28 cellular contexts compared by ENCODE assay signal in genomic region chr3:166011771-166012170, GRCh38.
"Had no signal": no experiment of that assay in that cellular context is flagged by ENCODE, and none has a peak within 500 bp of the region (broad histone marks: within the 10 kb centered on the region; RNA-seq: fewer than 3 reads in every experiment).

No MANE protein-coding gene starts in this region.

- DNase-seq: cortex of kidney; dermis blood vessel endothelial cell; dorsolateral prefrontal cortex; effector CD4-positive, alpha-beta T cell; effector CD8-positive, alpha-beta T cell; effector memory CD4-positive, alpha-beta T cell; effector memory CD8-positive, alpha-beta T cell; endodermal cell; erythroblast; esophagus squamous epithelium; foreskin fibroblast; foreskin keratinocyte; foreskin melanocyte; gastrocnemius medialis; glutamatergic neuron; head of caudate nucleus; heart left ventricle; heart right ventricle; hippocampal formation had no signal

- H3K27ac Mint-ChIP-seq: dendritic cell treated with granulocyte-macrophage colony-stimulating factor and Interleukin-4, amounts not matched to agents 40 ng/mL and 50 ng/mL, for 4 days; effector memory CD8-positive, alpha-beta T cell; endodermal cell had no signal

- H3K4me1 Mint-ChIP-seq: endodermal cell had no signal

- H3K27me3 ChIP-seq: dorsolateral prefrontal cortex, esophagus muscularis mucosa, esophagus squamous epithelium, foreskin keratinocyte, gastrocnemius medialis, gastroesophageal sphincter, heart left ventricle, heart right ventricle, hepatocyte had no signal

- H3K9me3 ChIP-seq: esophagus squamous epithelium, gastrocnemius medialis had no signal

- FAIRE-seq: endothelial cell of umbilical vein, frontal cortex had no signal

- H3K27me3 Mint-ChIP-seq: dendritic cell treated with granulocyte-macrophage colony-stimulating factor and Interleukin-4, amounts not matched to agents 40 ng/mL and 50 ng/mL, for 4 days; effector memory CD8-positive, alpha-beta T cell had no signal

- ATAC-seq: effector memory CD8-positive, alpha-beta T cell; esophagus mucosa; foreskin keratinocyte; gastrocnemius medialis; gastroesophageal sphincter; heart left ventricle; heart right ventricle had no signal

- H3K4me3 ChIP-seq: coronary artery, dorsolateral prefrontal cortex, esophagus muscularis mucosa, esophagus squamous epithelium, gastrocnemius medialis, gastroesophageal sphincter, heart left ventricle, heart right ventricle, hepatocyte had no signal

- H3K4me1 ChIP-seq: esophagus muscularis mucosa, esophagus squamous epithelium, foreskin keratinocyte, gastrocnemius medialis, gastroesophageal sphincter, heart left ventricle, heart right ventricle had no signal

- H3K36me3 ChIP-seq: esophagus muscularis mucosa, esophagus squamous epithelium, gastrocnemius medialis, gastroesophageal sphincter, heart left ventricle, heart right ventricle had no signal

- H3K79me2 ChIP-seq: hepatocyte had no signal

- H3K4me3 Mint-ChIP-seq: dendritic cell treated with granulocyte-macrophage colony-stimulating factor and Interleukin-4, amounts not matched to agents 40 ng/mL and 50 ng/mL, for 4 days; effector memory CD8-positive, alpha-beta T cell; endodermal cell had no signal

- H2AFZ ChIP-seq: hepatocyte had no signal

- H3K27ac ChIP-seq: coronary artery, dorsolateral prefrontal cortex, epithelial cell of prostate, esophagus muscularis mucosa, esophagus squamous epithelium, foreskin keratinocyte, gastrocnemius medialis, gastroesophageal sphincter, heart left ventricle, heart right ventricle, hepatocyte had no signal

- H3K4me2 ChIP-seq: hepatocyte had no signal
